1 cellular context compared by ENCODE assay signal in the genomic region with DNA sequence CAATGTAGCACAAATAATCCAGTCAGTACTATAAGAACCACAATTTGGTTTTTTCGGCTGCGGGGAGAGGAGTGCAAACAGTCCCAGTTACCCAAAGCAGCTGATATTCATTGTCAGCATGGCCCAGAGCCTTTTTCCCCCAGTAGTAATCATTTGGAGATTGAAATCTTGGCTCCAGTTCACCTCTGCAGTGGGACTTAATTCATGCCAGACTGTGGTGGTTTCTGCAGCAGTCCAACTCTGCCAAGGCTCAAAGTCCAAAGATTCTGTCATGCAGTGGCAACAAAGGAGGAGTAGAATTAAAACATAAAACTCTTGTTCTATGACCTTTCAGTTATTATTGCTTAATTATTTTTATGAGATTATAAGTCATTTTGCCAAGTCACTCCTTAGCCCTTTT.
TF ChIP-seq lines count a peak whose summit lies in the region.

No MANE protein-coding gene starts in this region.

TF ChIP-seq in liver, 16 proteins besides CTCF, POLR2A, EP300 and RAD21 (continued from another document):
- peak; percentile 75 to 84 for TF ChIP-seq JUND (IDR thresholded peaks at IDR 0.05)
- TF ChIP-seq, protein P1, sequence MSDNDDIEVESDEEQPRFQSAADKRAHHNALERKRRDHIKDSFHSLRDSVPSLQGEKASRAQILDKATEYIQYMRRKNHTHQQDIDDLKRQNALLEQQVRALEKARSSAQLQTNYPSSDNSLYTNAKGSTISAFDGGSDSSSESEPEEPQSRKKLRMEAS (IDR thresholded peaks at IDR 0.05) = peak; percentile 18
